Comparison of ENCODE assay signal across 11 cellular contexts in genomic region chrX:22686138-22686541, GRCh38.
DNase-seq lines count a peak whose midpoint lies in the region; ATAC-seq and TF ChIP-seq lines count a peak whose summit lies in the region.
"Had no signal": no experiment of that assay in that cellular context is flagged by ENCODE, and none has a peak within 500 bp of the region (broad histone marks: within the 10 kb centered on the region; RNA-seq: fewer than 3 reads in every experiment).

No MANE protein-coding gene starts in this region.

- H4K20me1 ChIP-seq in OCI-LY1 (ENCODE audit: insufficient read depth, low read length), result no peaks in the 10 kb centered on the region

- H3K4me3 ChIP-seq in OCI-LY1 (ENCODE audit: low read depth, low read length, poor library complexity, severe bottlenecking), result no peak overlapping the region
- H3K4me3 ChIP-seq: ovary had no signal

- H3K4me3 Mint-ChIP-seq in stimulated activated naive B cell treated with anti-CD40 and anti-IgM and Interleukin-4, amounts not matched to agents 10 μg/mL and 1 μg/mL and 100 μg/mL, for 72 hours, result no peak overlapping the region
- H3K4me3 Mint-ChIP-seq: activated B cell treated with CpG ODN at 0.5 μM for 24 hours had no signal

- DNase-seq in NCI-H2029 (lab: John Stamatoyannopoulos, UW) (peak; percentile 46), NCI-H2029 treated with DMSO at 0.1 percent for 48 hours (lab: John Stamatoyannopoulos, UW) (no peak), fibroblast of peridontal ligament (ENCODE audit: extremely low read depth) (peak; percentile 94)
- peak; percentile 0 for DNase-seq in stimulated activated naive B cell treated with anti-CD40 and anti-IgM and Interleukin-4, amounts not matched to agents 10 μg/mL and 1 μg/mL and 100 μg/mL, for 72 hours
- DNase-seq: activated B cell treated with CpG ODN at 0.5 μM for 24 hours; effector memory CD4-positive, alpha-beta T cell had no signal

- peak overlapping the region; percentile 11; the same call in 1 of the 2 replicates for H3K4me2 ChIP-seq in OCI-LY1 (ENCODE audit: low read length)

- H3K4me1 Mint-ChIP-seq in stimulated activated naive B cell treated with anti-CD40 and anti-IgM and Interleukin-4, amounts not matched to agents 10 μg/mL and 1 μg/mL and 100 μg/mL, for 72 hours, result peaks cover 0 to 3% of the 10 kb centered on the region in 2 donors

- no peaks in the 10 kb centered on the region for H3F3A ChIP-seq in OCI-LY1 (ENCODE audit: insufficient read depth, low read length)

- H3K27me3 Mint-ChIP-seq in stimulated activated naive B cell treated with anti-CD40 and anti-IgM and Interleukin-4, amounts not matched to agents 10 μg/mL and 1 μg/mL and 100 μg/mL, for 72 hours, result peaks cover 0 to 4% of the 10 kb centered on the region in 2 donors
- H3K27me3 Mint-ChIP-seq: activated B cell treated with CpG ODN at 0.5 μM for 24 hours had no signal

- no peak for TF ChIP-seq CTCF in OCI-LY1 (IDR thresholded peaks at IDR 0.05; ENCODE audit: low read length)

- H3K27ac Mint-ChIP-seq in stimulated activated naive B cell treated with anti-CD40 and anti-IgM and Interleukin-4, amounts not matched to agents 10 μg/mL and 1 μg/mL and 100 μg/mL, for 72 hours, result no peak overlapping the region
- H3K27ac Mint-ChIP-seq: activated B cell treated with CpG ODN at 0.5 μM for 24 hours had no signal

- H3K4me1 ChIP-seq in OCI-LY1 (ENCODE audit: insufficient read depth, low read length, severe bottlenecking), result peaks cover 28% of the 10 kb centered on the region

- no peaks in the 10 kb centered on the region for H3K9me2 ChIP-seq in OCI-LY1 (ENCODE audit: low read depth, low read length)

- H3K79me2 ChIP-seq in OCI-LY1 (ENCODE audit: insufficient read depth, low read length), result no peaks in the 10 kb centered on the region

- no peak overlapping the region for H3K9ac ChIP-seq in OCI-LY1 (ENCODE audit: low read length)

- no peaks in the 10 kb centered on the region for H3K36me3 Mint-ChIP-seq in stimulated activated naive B cell treated with anti-CD40 and anti-IgM and Interleukin-4, amounts not matched to agents 10 μg/mL and 1 μg/mL and 100 μg/mL, for 72 hours

- H3K9me3 Mint-ChIP-seq in stimulated activated naive B cell treated with anti-CD40 and anti-IgM and Interleukin-4, amounts not matched to agents 10 μg/mL and 1 μg/mL and 100 μg/mL, for 72 hours, result no peaks in the 10 kb centered on the region
- H3K9me3 Mint-ChIP-seq: activated B cell treated with CpG ODN at 0.5 μM for 24 hours had no signal

- H3K27ac ChIP-seq in OCI-LY1 (ENCODE audit: low read depth, low read length, poor library complexity, severe bottlenecking), result peak overlapping the region; percentile 75
- H3K27ac ChIP-seq: ovary had no signal

- ATAC-seq in stimulated activated naive B cell treated with anti-CD40 and anti-IgM and Interleukin-4, amounts not matched to agents 10 μg/mL and 1 μg/mL and 100 μg/mL, for 72 hours (replicated peaks), result peak in 1 of 2 donors; percentile 73
- ATAC-seq in GM21526 (IDR thresholded peaks at IDR 0.05; ENCODE audit: low FRiP score, unreplicated experiment) (no peak), GM19467 (IDR thresholded peaks at IDR 0.05; ENCODE audit: unreplicated experiment) (no peak), HG03045 (IDR thresholded peaks at IDR 0.05; ENCODE audit: unreplicated experiment) (no peak)

- H3K36me3 ChIP-seq in OCI-LY1 (ENCODE audit: insufficient read depth, low read length), result no peaks in the 10 kb centered on the region
- H3K36me3 ChIP-seq: ovary had no signal

- no peaks in the 10 kb centered on the region for H3K27me3 ChIP-seq in OCI-LY1 (ENCODE audit: insufficient read depth, low read length)
- H3K27me3 ChIP-seq: ovary had no signal

- H2AFZ ChIP-seq in OCI-LY1 (ENCODE audit: low read length), result no peak overlapping the region

- no peaks in the 10 kb centered on the region for H3K9me3 ChIP-seq in OCI-LY1 (ENCODE audit: low read length)
- H3K9me3 ChIP-seq: ovary had no signal
